In the genomic region with DNA sequence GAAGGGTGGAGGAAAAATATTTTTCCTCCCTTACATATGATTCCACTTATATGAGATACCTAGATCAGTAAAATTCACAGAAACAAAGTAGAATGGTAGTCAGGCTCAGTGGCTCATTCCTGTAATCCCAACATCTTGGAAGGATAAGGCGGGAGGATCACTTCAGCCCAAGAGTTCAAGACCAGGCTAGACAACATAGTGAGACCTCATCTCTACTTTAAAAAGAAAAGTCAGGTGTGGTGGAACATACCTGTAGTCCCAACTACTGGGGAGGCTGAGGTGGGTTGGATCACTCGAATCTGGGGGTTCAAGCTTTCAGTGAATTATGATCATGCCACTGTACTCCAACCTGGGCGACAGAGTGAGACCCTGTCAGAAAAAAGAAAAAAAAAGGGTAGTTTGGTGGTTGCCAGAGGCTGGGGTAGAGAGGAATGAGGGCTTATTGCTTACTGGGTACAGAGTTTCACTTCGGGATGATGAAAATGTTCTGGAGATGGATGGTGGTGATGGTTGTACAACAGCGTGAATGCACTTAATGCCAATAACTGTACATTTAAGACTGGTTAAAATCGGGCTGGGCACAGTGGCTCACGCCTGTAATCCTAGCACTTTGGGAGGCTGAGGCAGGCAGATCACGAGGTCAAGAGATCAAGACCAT, we compare ENCODE assay signal across 7 cellular contexts. TPM values are rescaled to one million over a fixed set of nuclear protein-coding genes. Genes with fewer than 3 reads are reported as not detected.
DNase-seq lines count a peak whose midpoint lies in the region; ATAC-seq and TF ChIP-seq lines count a peak whose summit lies in the region.
"Not testable (repeated sequence)": the region's sequence is repeated elsewhere in the genome, so short reads cannot be mapped to it uniquely, and the experiment has no call there.
"Had no signal": no experiment of that assay in that cellular context is flagged by ENCODE, and none has a peak within 500 bp of the region (broad histone marks: within the 10 kb centered on the region; RNA-seq: fewer than 3 reads in every experiment).

No MANE protein-coding gene starts in this region.

- H3K4me1 ChIP-seq in PC-9 (replicated peaks; ENCODE audit: insufficient read depth); lung (ENCODE audit: control insufficient read depth in 2 of 2, insufficient read depth in 2 of 2, low read length in 2 of 2); upper lobe of right lung: not testable (repeated sequence)

- H3K4me1 Mint-ChIP-seq in neural crest cell; stimulated activated memory B cell treated with anti-CD40 and anti-IgM and Interleukin-4, amounts not matched to agents 10 μg/mL and 1 μg/mL and 100 μg/mL, for 72 hours: not testable (repeated sequence)

- not testable (repeated sequence) for H3K27ac ChIP-seq in PC-9; lung (ENCODE audit: low read depth in 1 of 2, low read length in 1 of 2); upper lobe of right lung

- intact Hi-C loops in PC-9 (cut with micrococcal nuclease; ENCODE audit: unreplicated experiment); upper lobe of right lung (cut with DNase I): not testable (repeated sequence)

- H3K36me3 Mint-ChIP-seq in neural crest cell (ENCODE audit: low read depth); stimulated activated memory B cell treated with anti-CD40 and anti-IgM and Interleukin-4, amounts not matched to agents 10 μg/mL and 1 μg/mL and 100 μg/mL, for 72 hours: not testable (repeated sequence)

- not testable (repeated sequence) for DNase-seq in PC-9; lung (ENCODE audit: low spot score); neural crest cell (ENCODE audit: low read depth, low spot score); upper lobe of right lung

- not testable (repeated sequence) for H3K9me2 ChIP-seq in PC-9 (ENCODE audit: insufficient read depth)

- H3K9me3 Mint-ChIP-seq in neural crest cell; stimulated activated memory B cell treated with anti-CD40 and anti-IgM and Interleukin-4, amounts not matched to agents 10 μg/mL and 1 μg/mL and 100 μg/mL, for 72 hours: not testable (repeated sequence)

- not testable (repeated sequence) for H3K79me2 ChIP-seq in PC-9 (ENCODE audit: low read depth)

- ATAC-seq in lung (ENCODE audit: insufficient read depth, low FRiP score): peak; percentile 19
- ATAC-seq in stimulated activated memory B cell treated with anti-CD40 and anti-IgM and Interleukin-4, amounts not matched to agents 10 μg/mL and 1 μg/mL and 100 μg/mL, for 72 hours: peak; percentile 36
- peak; percentile 53 for ATAC-seq in upper lobe of right lung

- not testable (repeated sequence) for H3K27me3 Mint-ChIP-seq in neural crest cell (ENCODE audit: low read depth); stimulated activated memory B cell treated with anti-CD40 and anti-IgM and Interleukin-4, amounts not matched to agents 10 μg/mL and 1 μg/mL and 100 μg/mL, for 72 hours

- H3K4me3 Mint-ChIP-seq in neural crest cell; stimulated activated memory B cell treated with anti-CD40 and anti-IgM and Interleukin-4, amounts not matched to agents 10 μg/mL and 1 μg/mL and 100 μg/mL, for 72 hours: not testable (repeated sequence)

- H3K4me2 ChIP-seq in PC-9: not testable (repeated sequence)

- POLR2A ChIA-PET in PC-9 (lab: Charles Lee; ENCODE audit: unreplicated experiment): not testable (repeated sequence)

- H2AFZ ChIP-seq in PC-9: not testable (repeated sequence)

- H3K9me3 ChIP-seq in PC-9 (ENCODE audit: insufficient read depth, low read depth); lung (ENCODE audit: control insufficient read depth in 2 of 2, insufficient read depth in 1 of 2, low read length in 1 of 2); upper lobe of right lung: not testable (repeated sequence)

- 89 to 90% methylated on average over 8 of the region's 8 CpGs for WGBS in lung, 2 donors

- CTCF ChIA-PET in PC-9 (lab: Charles Lee): not testable (repeated sequence)

- not testable (repeated sequence) for TF ChIP-seq CTCF in PC-9 (conservative IDR thresholded peaks at IDR 0.05); lung (IDR thresholded peaks at IDR 0.05; ENCODE audit: control extremely low read depth, extremely low read depth); neural crest cell (conservative IDR thresholded peaks at IDR 0.05); upper lobe of right lung (IDR thresholded peaks at IDR 0.05)

- TSS peak; percentile 32 for BruUV-seq in PC-9 (replicated peaks; lab: Mats Ljungman, UMichigan)

- H3K27me3 ChIP-seq in PC-9 (ENCODE audit: insufficient read depth, low read depth); lung (ENCODE audit: control insufficient read depth, insufficient read depth); upper lobe of right lung: not testable (repeated sequence)

- not testable (repeated sequence) for H4K20me1 ChIP-seq in PC-9 (ENCODE audit: insufficient read depth)

- H3K4me3 ChIP-seq in PC-9, lung, upper lobe of right lung: not testable (repeated sequence)

- H3K27ac Mint-ChIP-seq in neural crest cell (ENCODE audit: unreplicated experiment): peak overlapping the region; percentile 12
- H3K27ac Mint-ChIP-seq in stimulated activated memory B cell treated with anti-CD40 and anti-IgM and Interleukin-4, amounts not matched to agents 10 μg/mL and 1 μg/mL and 100 μg/mL, for 72 hours: not testable (repeated sequence)

- H3K36me3 ChIP-seq in PC-9 (ENCODE audit: low read depth); lung (ENCODE audit: control insufficient read depth in 2 of 2, insufficient read depth in 2 of 2, low read length in 2 of 2); upper lobe of right lung: not testable (repeated sequence)

- H3F3A ChIP-seq in PC-9 (ENCODE audit: insufficient read depth, low read depth): not testable (repeated sequence)

RNA-seq across cellular contexts. Expression of a gene that starts 21.5 kb away (rescaled TPM):
- total RNA-seq in PC-9 (2021) (21.4 and 24.7 TPM in 2 replicates), lung (10 to 100 TPM; 16.8 to 18.4 TPM), neural crest cell (2.4 and 5.0 TPM in 2 replicates), upper lobe of right lung (2.6 TPM)
- polyA plus RNA-seq in lung: 10 to 100 TPM in 1 of 2 donors, 1 to 10 TPM in 1; 8.7 to 10.6 TPM
- total RNA-seq: B cell; CD8-positive, alpha-beta T cell had no signal

RNA-seq across cellular contexts. Expression of a gene that starts 36.7 kb away (rescaled TPM):
- total RNA-seq in PC-9 (2021): 50.4 and 51.0 TPM in 2 replicates
- total RNA-seq in lung: 10 to 100 TPM; 31.2 to 33.8 TPM
- polyA plus RNA-seq in lung: 10 to 100 TPM; 15.2 to 19.7 TPM
- 35.6 and 36.3 TPM in 2 replicates for total RNA-seq in neural crest cell
- total RNA-seq in upper lobe of right lung: 35.1 TPM
